ENCODE assay signal across 8 cellular contexts in the genomic region with DNA sequence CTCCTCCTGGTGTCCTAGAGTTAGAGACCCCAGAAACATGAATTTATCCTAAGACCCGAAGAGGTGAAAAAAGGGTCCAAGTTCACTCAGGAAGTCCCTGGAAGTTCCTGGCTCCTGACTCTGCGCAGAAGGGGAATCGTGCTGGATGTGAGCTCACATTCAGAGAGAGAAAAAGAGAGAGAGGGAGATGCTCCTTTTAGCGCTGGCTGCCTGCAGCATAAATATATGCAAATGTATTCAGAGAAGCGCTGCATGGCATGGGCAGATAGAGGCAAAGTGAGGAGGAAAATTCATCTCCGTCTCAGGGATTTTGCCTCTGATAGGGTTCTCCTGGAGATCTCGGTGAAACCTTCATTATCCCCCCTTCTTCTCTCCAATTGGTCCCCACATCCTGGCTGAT.
"Had no signal": no experiment of that assay in that cellular context is flagged by ENCODE, and none has a peak within 500 bp of the region (broad histone marks: within the 10 kb centered on the region; RNA-seq: fewer than 3 reads in every experiment).

No MANE protein-coding gene starts in this region.

- H2AFZ ChIP-seq: GM23338 had no signal

- H3K27ac ChIP-seq: HL-60 had no signal

- ATAC-seq: GM23338, HepG2 had no signal

- H3K27ac Mint-ChIP-seq: GM23338, H9, IgD-negative memory B cell had no signal

- DNase-seq: H9, HCEC 1CT had no signal

- H3K4me3 ChIP-seq: GM23338 had no signal

- H3K4me1 Mint-ChIP-seq: IgD-negative memory B cell had no signal

- H3K4me3 Mint-ChIP-seq: GM23338, H9 had no signal

- FAIRE-seq: H1, H54, HepG2 had no signal

- H3K27me3 Mint-ChIP-seq: IgD-negative memory B cell had no signal

- H3K4me2 ChIP-seq: GM23338 had no signal
